16 cellular contexts compared by ENCODE assay signal in genomic region chr5:113000466-113000865, GRCh38.
"Had no signal": no experiment of that assay in that cellular context is flagged by ENCODE, and none has a peak within 500 bp of the region (broad histone marks: within the 10 kb centered on the region; RNA-seq: fewer than 3 reads in every experiment).

No MANE protein-coding gene starts in this region.

- ATAC-seq: right cardiac atrium had no signal

- DNase-seq: activated CD4-positive, CD25-positive, alpha-beta regulatory T cell; activated naive CD4-positive, alpha-beta T cell; activated T-cell treated with anti-CD3 and anti-CD28 coated beads for 4 hours; anterior cingulate cortex; effector memory CD4-positive, alpha-beta T cell; kidney glomerular epithelial cell; right cardiac atrium; small intestine; stimulated activated CD4-positive, alpha-beta T cell treated with anti-CD3 and anti-CD28 coated beads, Interleukin-4, amount 100 ng/mL, for 4 hours; stimulated activated CD8-positive, alpha-beta memory T cell treated with anti-CD3 and anti-CD28 coated beads, Interleukin-4, amount 100 ng/mL, for 48 hours; stimulated activated naive CD4-positive, alpha-beta T cell treated with Interleukin-2 at 50 U/mL for 16 hours; substantia nigra; transverse colon had no signal

- H3K4me1 ChIP-seq: breast epithelium, vagina had no signal

- H3K4me2 ChIP-seq: hepatocyte had no signal

- H3K4me3 ChIP-seq: breast epithelium, hepatocyte, transverse colon, vagina had no signal

- H3K27ac ChIP-seq: breast epithelium, hepatocyte, transverse colon, vagina had no signal

- H3K27me3 ChIP-seq: breast epithelium, hepatocyte, transverse colon, vagina had no signal

- H3K9me3 ChIP-seq: breast epithelium, transverse colon, vagina had no signal

- H2AFZ ChIP-seq: hepatocyte had no signal
